27 cellular contexts compared by ENCODE assay signal in genomic region chr17:53996896-53997295, GRCh38.
"Had no signal": no experiment of that assay in that cellular context is flagged by ENCODE, and none has a peak within 500 bp of the region (broad histone marks: within the 10 kb centered on the region; RNA-seq: fewer than 3 reads in every experiment).

No MANE protein-coding gene starts in this region.

- H3K4me1 ChIP-seq: pancreas, prostate gland, right lobe of liver, sigmoid colon, stomach, thyroid gland, tibial nerve, upper lobe of left lung, vagina had no signal

- H3K27ac Mint-ChIP-seq: naive thymus-derived CD8-positive, alpha-beta T cell; natural killer cell treated with Interleukin-12 subunit alpha and Interleukin-12 subunit beta and Interleukin-15 and Interleukin-18, amount 100 ng/mL, for 72 hours; nephron progenitor cell; stimulated activated effector memory CD8-positive, alpha-beta T cell treated with anti-CD3 and anti-CD28 coated beads, Interleukin-12 subunit alpha, Interleukin-12 subunit beta, amount 100 ng/mL, for 72 hours; stimulated activated naive B cell treated with anti-CD40 and anti-IgM and Interleukin-4, amounts not matched to agents 10 μg/mL and 1 μg/mL and 100 μg/mL, for 72 hours; stimulated activated naive CD8-positive, alpha-beta T cell treated with anti-CD3 and anti-CD28 coated beads, Interleukin-15, Interleukin-2, amounts not matched to agents 100 ng/mL and 50 ng/mL, for 24 hours had no signal

- H3K36me3 ChIP-seq: neutrophil, pancreas, prostate gland, right lobe of liver, sigmoid colon, stomach, thoracic aorta, thyroid gland, tibial nerve, upper lobe of left lung, vagina had no signal

- H3K4me3 ChIP-seq: pancreas, prostate gland, right lobe of liver, sigmoid colon, stomach, thoracic aorta, thyroid gland, tibial nerve, upper lobe of left lung, vagina had no signal

- ATAC-seq: naive thymus-derived CD8-positive, alpha-beta T cell; natural killer cell treated with Interleukin-12 subunit alpha and Interleukin-12 subunit beta and Interleukin-15 and Interleukin-18, amount 100 ng/mL, for 72 hours; pancreas; right cardiac atrium; right lobe of liver; stimulated activated effector memory CD8-positive, alpha-beta T cell treated with anti-CD3 and anti-CD28 coated beads, Interleukin-12 subunit alpha, Interleukin-12 subunit beta, amount 100 ng/mL, for 72 hours; stimulated activated naive B cell treated with anti-CD40 and anti-IgM and Interleukin-4, amounts not matched to agents 10 μg/mL and 1 μg/mL and 100 μg/mL, for 72 hours had no signal

- H3K9me3 ChIP-seq: neutrophil, pancreas, prostate gland, right lobe of liver, sigmoid colon, stomach, thoracic aorta, thyroid gland, tibial nerve, upper lobe of left lung, vagina had no signal

- H3K4me1 Mint-ChIP-seq: naive thymus-derived CD8-positive, alpha-beta T cell; nephron progenitor cell; neural crest cell; stimulated activated effector memory CD8-positive, alpha-beta T cell treated with anti-CD3 and anti-CD28 coated beads, Interleukin-12 subunit alpha, Interleukin-12 subunit beta, amount 100 ng/mL, for 72 hours; stimulated activated naive B cell treated with anti-CD40 and anti-IgM and Interleukin-4, amounts not matched to agents 10 μg/mL and 1 μg/mL and 100 μg/mL, for 72 hours had no signal

- H3K27me3 ChIP-seq: neutrophil, right lobe of liver, sigmoid colon, stomach, thyroid gland, tibial nerve, upper lobe of left lung, vagina had no signal

- H3K4me3 Mint-ChIP-seq: naive thymus-derived CD8-positive, alpha-beta T cell; natural killer cell treated with Interleukin-12 subunit alpha and Interleukin-12 subunit beta and Interleukin-15 and Interleukin-18, amount 100 ng/mL, for 72 hours; nephron progenitor cell; neural crest cell; stimulated activated effector memory CD8-positive, alpha-beta T cell treated with anti-CD3 and anti-CD28 coated beads, Interleukin-12 subunit alpha, Interleukin-12 subunit beta, amount 100 ng/mL, for 72 hours; stimulated activated naive B cell treated with anti-CD40 and anti-IgM and Interleukin-4, amounts not matched to agents 10 μg/mL and 1 μg/mL and 100 μg/mL, for 72 hours; stimulated activated naive CD8-positive, alpha-beta T cell treated with anti-CD3 and anti-CD28 coated beads, Interleukin-15, Interleukin-2, amounts not matched to agents 100 ng/mL and 50 ng/mL, for 24 hours had no signal

- DNase-seq: naive thymus-derived CD8-positive, alpha-beta T cell; nephron progenitor cell; nucleus accumbens; pancreas; right cardiac atrium; right lobe of liver; sigmoid colon; small intestine; stimulated activated CD4-positive, alpha-beta T cell treated with anti-CD3 and anti-CD28 coated beads, Interleukin-15, amount 100 ng/mL, for 24 hours; stimulated activated CD4-positive, alpha-beta T cell treated with anti-CD3 and anti-CD28 coated beads, Interleukin-2, amount 100 ng/mL, for 24 hours; stimulated activated CD4-positive, alpha-beta T cell treated with anti-CD3 and anti-CD28 coated beads, Interleukin-2, amount 100 ng/mL, for 48 hours; stimulated activated CD4-positive, alpha-beta T cell treated with anti-CD3 and anti-CD28 coated beads, Interleukin-4, amount 100 ng/mL, for 24 hours; stimulated activated naive B cell treated with anti-CD40 and anti-IgM and Interleukin-4, amounts not matched to agents 10 μg/mL and 1 μg/mL and 100 μg/mL, for 72 hours; stimulated activated naive CD4-positive, alpha-beta T cell treated with Interleukin-2 at 50 U/mL for 16 hours; stomach; thyroid gland; trophoblast cell; upper lobe of left lung had no signal

- H3K36me3 Mint-ChIP-seq: naive thymus-derived CD8-positive, alpha-beta T cell; stimulated activated effector memory CD8-positive, alpha-beta T cell treated with anti-CD3 and anti-CD28 coated beads, Interleukin-12 subunit alpha, Interleukin-12 subunit beta, amount 100 ng/mL, for 72 hours; stimulated activated naive B cell treated with anti-CD40 and anti-IgM and Interleukin-4, amounts not matched to agents 10 μg/mL and 1 μg/mL and 100 μg/mL, for 72 hours had no signal

- H3K27me3 Mint-ChIP-seq: naive thymus-derived CD8-positive, alpha-beta T cell; natural killer cell treated with Interleukin-12 subunit alpha and Interleukin-12 subunit beta and Interleukin-15 and Interleukin-18, amount 100 ng/mL, for 72 hours; stimulated activated naive B cell treated with anti-CD40 and anti-IgM and Interleukin-4, amounts not matched to agents 10 μg/mL and 1 μg/mL and 100 μg/mL, for 72 hours; stimulated activated naive CD8-positive, alpha-beta T cell treated with anti-CD3 and anti-CD28 coated beads, Interleukin-15, Interleukin-2, amounts not matched to agents 100 ng/mL and 50 ng/mL, for 24 hours had no signal

- H3K27ac ChIP-seq: neutrophil, pancreas, prostate gland, right lobe of liver, sigmoid colon, stomach, thoracic aorta, thyroid gland, tibial nerve, upper lobe of left lung, vagina had no signal

- H3K9me3 Mint-ChIP-seq: nephron progenitor cell had no signal
